Comparison of ENCODE assay signal across 6 cellular contexts in the genomic region with DNA sequence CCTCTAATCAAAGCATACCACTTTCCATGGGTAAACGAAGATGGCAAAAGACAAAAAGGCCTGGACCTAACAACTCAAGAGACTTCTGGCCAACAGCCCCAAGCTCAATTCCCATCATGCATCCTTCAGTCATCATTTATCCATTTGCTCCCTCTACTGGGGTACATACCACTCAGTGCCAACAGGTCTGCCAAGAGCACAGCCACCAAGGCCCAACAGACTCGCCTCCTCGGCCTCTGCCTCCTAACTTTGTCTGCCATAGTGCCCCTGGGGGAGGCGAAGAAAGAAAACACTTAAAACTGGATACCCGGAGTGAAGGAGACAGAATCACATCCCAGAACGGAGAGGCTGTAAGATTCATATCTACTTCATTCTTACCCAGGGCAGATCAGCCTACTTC.
DNase-seq lines count a peak whose midpoint lies in the region; ATAC-seq and TF ChIP-seq lines count a peak whose summit lies in the region.

No MANE protein-coding gene starts in this region.

- H3K27me3 ChIP-seq in RWPE2 (ENCODE audit: insufficient read depth, poor library complexity, severe bottlenecking) (no peaks in the 10 kb centered on the region), subcutaneous abdominal adipose tissue (ENCODE audit: control insufficient read depth in 5 of 5, insufficient read depth in 4 of 5, low read length in 5 of 5) (no peaks in the 10 kb centered on the region)

- H3K36me3 ChIP-seq in RWPE2 (ENCODE audit: low read depth): peaks cover 53% of the 10 kb centered on the region
- peaks cover 0 to 46% (median 43%) of the 10 kb centered on the region in 5 donors for H3K36me3 ChIP-seq in subcutaneous abdominal adipose tissue (ENCODE audit: control insufficient read depth in 5 of 5, insufficient read depth in 5 of 5, low read length in 5 of 5)

- H3K4me1 ChIP-seq in RWPE2 (ENCODE audit: insufficient read depth, poor library complexity, severe bottlenecking) (peaks cover 7% of the 10 kb centered on the region), subcutaneous abdominal adipose tissue (ENCODE audit: control insufficient read depth in 5 of 5, insufficient read depth in 5 of 5, low read length in 5 of 5) (peaks cover 6 to 24% (median 21%) of the 10 kb centered on the region in 5 donors)

- no peak for ATAC-seq in RWPE2 (ENCODE audit: low read depth)

- peak overlapping the region; percentile 91 for H3K4me3 ChIP-seq in GM12875 (ENCODE audit: low read depth, low read length)
- H3K4me3 ChIP-seq in RWPE2 (ENCODE audit: severe bottlenecking): peak overlapping the region; percentile 97
- peak overlapping the region; percentile 74 to 85 for H3K4me3 ChIP-seq in foreskin fibroblast (ENCODE audit: low read depth in 1 of 2, low read length in 2 of 2)
- H3K4me3 ChIP-seq in subcutaneous abdominal adipose tissue (ENCODE audit: low read depth in 1 of 5, low read length in 5 of 5): peak overlapping the region; percentile 65 to 82 (median 78)

- H3K27ac ChIP-seq in RWPE2 (ENCODE audit: poor library complexity, severe bottlenecking) (peak overlapping the region; percentile 61), subcutaneous abdominal adipose tissue (ENCODE audit: low read depth, low read length) (no peak overlapping the region)

- peak overlapping the region; percentile 63 to 90 (median 77) for H3K9ac ChIP-seq in subcutaneous abdominal adipose tissue (ENCODE audit: low read length in 5 of 5)

- TF ChIP-seq CTCF in GM12875 (IDR thresholded peaks at IDR 0.05; ENCODE audit: borderline replicate concordance, insufficient read depth, low read depth, low read length) (peak; percentile 7; the same call in 1 of the 2 replicates), RWPE2 (IDR thresholded peaks at IDR 0.05; ENCODE audit: poor library complexity, severe bottlenecking) (no peak), foreskin fibroblast (IDR thresholded peaks at IDR 0.05; ENCODE audit: low read depth, low read length) (peak; percentile 22)

- H3K9me3 ChIP-seq in RWPE2 (ENCODE audit: severe bottlenecking) (no peaks in the 10 kb centered on the region), subcutaneous abdominal adipose tissue (ENCODE audit: control insufficient read depth in 5 of 5, low read length in 5 of 5) (no peaks in the 10 kb centered on the region)

- DNase-seq in RWPE2 (ENCODE audit: low spot score) (no peak), foreskin fibroblast (peak in 1 of 2 donors; percentile 61), NCI-H2227 treated with DMSO at 0.1 percent for 48 hours (lab: John Stamatoyannopoulos, UW) (no peak)
- DNase-seq in effector CD4-positive, alpha-beta T cell: no peak
